ENCODE assay signal across 13 cellular contexts in the genomic region with DNA sequence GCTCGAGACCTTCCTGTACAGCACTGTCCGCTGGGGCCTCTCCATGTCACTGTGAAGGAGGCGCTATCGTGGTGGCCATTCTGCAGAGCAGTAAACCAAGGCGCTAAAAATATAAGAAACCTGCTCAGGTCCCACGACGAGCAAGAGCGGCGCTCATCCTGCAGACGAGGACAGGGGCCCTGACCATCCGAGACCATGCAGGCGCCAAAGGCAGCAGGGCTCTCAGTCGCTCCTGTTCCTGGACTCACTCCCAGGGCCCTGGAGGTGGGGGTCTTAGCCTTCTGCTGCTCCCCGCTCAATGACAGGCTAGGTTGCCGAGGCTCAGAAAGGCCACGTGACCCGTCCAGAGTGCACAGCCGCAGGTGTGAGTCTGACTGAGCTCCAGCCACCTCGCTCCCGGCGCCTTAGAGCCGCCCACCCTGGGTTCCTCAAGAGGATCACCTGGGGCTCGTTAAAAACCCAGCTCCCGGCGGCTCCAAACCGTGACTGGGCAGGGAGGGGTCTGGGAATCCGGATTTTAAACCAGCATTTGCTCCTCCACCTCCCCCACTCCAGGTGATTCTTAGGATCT. TPM values are rescaled to one million over a fixed set of nuclear protein-coding genes. Genes with fewer than 3 reads are reported as not detected.
DNase-seq lines count a peak whose midpoint lies in the region; ATAC-seq and TF ChIP-seq lines count a peak whose summit lies in the region.
"Had no signal": no experiment of that assay in that cellular context is flagged by ENCODE, and none has a peak within 500 bp of the region (broad histone marks: within the 10 kb centered on the region; RNA-seq: fewer than 3 reads in every experiment).

No MANE protein-coding gene starts in this region.

- DNase-seq in NCI-H1417 (lab: John Stamatoyannopoulos, UW) (peak; percentile 54 to 74 (median 74)), NCI-H1417 treated with DMSO at 0.1 percent for 48 hours (lab: John Stamatoyannopoulos, UW) (no peak), Panc1 (ENCODE audit: low read depth, low spot score) (no peak), iPS-NIHi7 (ENCODE audit: extremely low spot score) (peak; percentile 35), smooth muscle cell (lab: John Stamatoyannopoulos, UW; ENCODE audit: unreplicated experiment) (no peak), brain microvascular endothelial cell (no peak), RKO (ENCODE audit: low spot score) (no peak)
- no peak for DNase-seq in activated T-cell treated with anti-CD3 and anti-CD28 coated beads, Interleukin-2, amount 50 U/mL, for 24 hours
- DNase-seq: adrenal gland, T-helper 1 cell, uterus had no signal

- peaks cover 67% of the 10 kb centered on the region for H3K27me3 Mint-ChIP-seq in activated T-cell treated with anti-CD3 and anti-CD28 coated beads, Interleukin-2, amount 50 U/mL, for 24 hours

- peaks cover 10% of the 10 kb centered on the region for H3K4me1 Mint-ChIP-seq in activated T-cell treated with anti-CD3 and anti-CD28 coated beads, Interleukin-2, amount 50 U/mL, for 24 hours (ENCODE audit: low read depth)

- 34% methylated on average over 27 of the region's 27 CpGs for WGBS in smooth muscle cell (ENCODE audit: low lambda C conversion rate)

- H3K9me3 ChIP-seq in Panc1 (ENCODE audit: control insufficient read depth, insufficient read depth, low read depth, low read length), result no peaks in the 10 kb centered on the region
- no peaks in the 10 kb centered on the region for H3K9me3 ChIP-seq in smooth muscle cell (replicated peaks; ENCODE audit: low read depth)
- H3K9me3 ChIP-seq: adrenal gland, uterus had no signal

- CTCF ChIA-PET in Panc1 (lab: Charles Lee), result no interaction called here

- peaks cover 7% of the 10 kb centered on the region; the same call in 1 of the 2 replicates for H3K27me3 ChIP-seq in Panc1 (ENCODE audit: control insufficient read depth, insufficient read depth, low read length)
- peaks cover 59% of the 10 kb centered on the region for H3K27me3 ChIP-seq in smooth muscle cell (ENCODE audit: low read depth)
- peaks cover 45% of the 10 kb centered on the region for H3K27me3 ChIP-seq in brain microvascular endothelial cell (replicated peaks)

- in situ Hi-C loops in Panc1 (cut with HindIII; ENCODE audit: low pct_unique_long_range_greater_than_20kb, low sequenced_read_pairs), result no loop called here
- in situ Hi-C loops in brain microvascular endothelial cell (cut with HindIII; ENCODE audit: low pct_ligation_motif_present, low sequenced_read_pairs), result no loop called here

- no peaks in the 10 kb centered on the region for H3K79me2 ChIP-seq in smooth muscle cell (ENCODE audit: low read depth)

- ATAC-seq in Panc1, result peak; percentile 53

- no peak overlapping the region for H3K27ac Mint-ChIP-seq in activated T-cell treated with anti-CD3 and anti-CD28 coated beads, Interleukin-2, amount 50 U/mL, for 24 hours

- H3K36me3 ChIP-seq in Panc1 (ENCODE audit: control insufficient read depth, insufficient read depth, low read length) (peaks cover 2% of the 10 kb centered on the region; the same call in 1 of the 2 replicates), smooth muscle cell (ENCODE audit: low read depth) (no peaks in the 10 kb centered on the region), brain microvascular endothelial cell (replicated peaks) (no peaks in the 10 kb centered on the region)
- H3K36me3 ChIP-seq: adrenal gland, uterus had no signal

- no peak overlapping the region for H3K9ac ChIP-seq in smooth muscle cell (ENCODE audit: low read depth)

- H3K4me3 ChIP-seq in Panc1 (ENCODE audit: low read depth in 2 of 2, low read length in 2 of 2) (peak overlapping the region in 1 of 2 experiments; percentile 24; a peak in 3 of 4 replicates), smooth muscle cell (peak overlapping the region; percentile 45), brain microvascular endothelial cell (ENCODE audit: low read depth, low read length) (no peak overlapping the region)
- H3K4me3 ChIP-seq: adrenal gland, uterus had no signal

- no peak overlapping the region for H3K4me3 Mint-ChIP-seq in activated T-cell treated with anti-CD3 and anti-CD28 coated beads, Interleukin-2, amount 50 U/mL, for 24 hours

- BruUV-seq in Panc1 (replicated peaks; lab: Mats Ljungman, UMichigan), result no TSS peak

- no peaks in the 10 kb centered on the region for H3F3A ChIP-seq in smooth muscle cell (ENCODE audit: low read depth)

- H3K4me2 ChIP-seq in smooth muscle cell, result peak overlapping the region; percentile 84

- 0 out of 2 replicates have a peak, but pooled peaks cover 4% of the 10 kb centered on the region for H3K4me1 ChIP-seq in Panc1 (ENCODE audit: control insufficient read depth, insufficient read depth, low read length)
- H3K4me1 ChIP-seq in smooth muscle cell (ENCODE audit: low read depth), result peaks cover 7% of the 10 kb centered on the region

- H2AFZ ChIP-seq in smooth muscle cell (ENCODE audit: low read depth), result no peak overlapping the region

- H3K27ac ChIP-seq in Panc1 (ENCODE audit: low read length) (no peak overlapping the region), smooth muscle cell (ENCODE audit: low read depth) (no peak overlapping the region), brain microvascular endothelial cell (no peak overlapping the region)
- H3K27ac ChIP-seq: adrenal gland, uterus had no signal

- H4K20me1 ChIP-seq in smooth muscle cell (ENCODE audit: low read depth), result no peaks in the 10 kb centered on the region

- POLR2A ChIA-PET in Panc1 (lab: Charles Lee), result no interaction called here

- no peaks in the 10 kb centered on the region for H3K9me3 Mint-ChIP-seq in activated T-cell treated with anti-CD3 and anti-CD28 coated beads, Interleukin-2, amount 50 U/mL, for 24 hours

- intact Hi-C loops in Panc1 (cut with micrococcal nuclease; ENCODE audit: unreplicated experiment), result no loop called here

- H3K36me3 Mint-ChIP-seq in activated T-cell treated with anti-CD3 and anti-CD28 coated beads, Interleukin-2, amount 50 U/mL, for 24 hours (ENCODE audit: low read depth), result no peaks in the 10 kb centered on the region

- TF ChIP-seq CTCF in Panc1 (IDR thresholded peaks at IDR 0.05) (no peak), smooth muscle cell (IDR thresholded peaks at IDR 0.05; ENCODE audit: borderline replicate concordance, insufficient read depth, poor library complexity, severe bottlenecking) (no peak), brain microvascular endothelial cell (IDR thresholded peaks at IDR 0.05; ENCODE audit: low read depth, low read length, missing control alignments) (no peak)

RNA-seq across cellular contexts. Expression of a gene that starts 0.5 kb away (rescaled TPM):
- total RNA-seq in Panc1 (2021; ENCODE audit: unreplicated experiment) (0.67 TPM), smooth muscle cell (3.1 and 3.2 TPM in 2 replicates)
- polyA plus RNA-seq in Panc1 (2012; ENCODE audit: insufficient read length), result 0.15 TPM
- 1.6 and 4.1 TPM in 2 replicates for polyA plus RNA-seq in smooth muscle cell
- total RNA-seq: G401, renal cortical epithelial cell had no signal

Comparison
In these comparisons a context has a peak if more than half of its experiments do, and no peak if none do; other contexts are left out.
1. DNase-seq: peak in NCI-H1417 (3 of 3) and iPS-NIHi7 (single experiment); none in NCI-H1417 treated with DMSO at 0.1 percent for 48 hours (single experiment), Panc1 (single experiment), smooth muscle cell (single experiment), brain microvascular endothelial cell (single experiment), activated T-cell treated with anti-CD3 and anti-CD28 coated beads, Interleukin-2, amount 50 U/mL, for 24 hours (single experiment) and RKO (single experiment).